Comparison of ENCODE assay signal across 8 cellular contexts in the genomic region with DNA sequence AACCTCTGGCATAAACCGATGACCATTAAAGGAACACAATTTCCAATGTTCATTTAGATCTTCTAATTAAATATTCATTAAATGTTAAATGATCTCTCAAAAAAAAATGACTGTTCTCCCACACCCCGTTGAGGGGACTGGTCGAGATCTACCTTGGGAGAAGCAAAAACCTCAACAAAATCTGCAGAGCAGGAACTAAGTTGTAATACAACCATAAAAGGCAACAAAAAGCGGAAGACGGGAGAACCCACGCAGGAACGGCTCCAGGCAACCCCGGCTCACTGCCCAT. TPM values are rescaled to one million over a fixed set of nuclear protein-coding genes. Genes with fewer than 3 reads are reported as not detected.
DNase-seq lines count a peak whose midpoint lies in the region; ATAC-seq and TF ChIP-seq lines count a peak whose summit lies in the region.

No MANE protein-coding gene starts in this region.

- CTCF ChIA-PET in BJ (lab: Yijun Ruan, JAX), result interaction anchor here (1.0 kb wide), 1 partner anchor 45 kb away, joined by 3 read pairs; no protein-coding TSS in a partner anchor

- H3K36me3 ChIP-seq in BJ (ENCODE audit: control insufficient read depth, insufficient read depth, low read length), result no peaks in the 10 kb centered on the region
- no peaks in the 10 kb centered on the region for H3K36me3 ChIP-seq in RWPE2 (ENCODE audit: low read depth)
- H3K36me3 ChIP-seq in endocrine pancreas (ENCODE audit: control insufficient read depth, insufficient read depth, low read length), result no peaks in the 10 kb centered on the region
- peaks cover 0 to 4% of the 10 kb centered on the region in 2 donors for H3K36me3 ChIP-seq in muscle layer of duodenum (ENCODE audit: control insufficient read depth in 1 of 2, insufficient read depth in 2 of 2, low read length in 2 of 2)

- TF ChIP-seq CTCF in BJ (IDR thresholded peaks at IDR 0.05; ENCODE audit: insufficient read depth, low read depth, low read length) (no peak), RWPE2 (IDR thresholded peaks at IDR 0.05; ENCODE audit: poor library complexity, severe bottlenecking) (no peak)

- POLR2A ChIA-PET in BJ (lab: Charles Lee), result interaction anchor here (0.7 kb wide), 1 partner anchor 223 kb away, joined by 4 read pairs; no protein-coding TSS in a partner anchor

- H3K4me1 ChIP-seq in RWPE2 (ENCODE audit: insufficient read depth, poor library complexity, severe bottlenecking) (peaks cover 11% of the 10 kb centered on the region), endocrine pancreas (ENCODE audit: control insufficient read depth, insufficient read depth, low read length) (no peaks in the 10 kb centered on the region), muscle layer of duodenum (ENCODE audit: control insufficient read depth in 1 of 2, insufficient read depth in 2 of 2, low read length in 2 of 2) (no peaks in the 10 kb centered on the region)

- peak overlapping the region; percentile 78 for H3K9ac ChIP-seq in endocrine pancreas (ENCODE audit: control insufficient read depth, insufficient read depth, low read length)

- peak; percentile 29 for ATAC-seq in HG03175 (IDR thresholded peaks at IDR 0.05; ENCODE audit: unreplicated experiment)
- ATAC-seq in RWPE2 (ENCODE audit: low read depth), result peak; percentile 19

- peak overlapping the region; percentile 80 for H3K27ac ChIP-seq in RWPE2 (ENCODE audit: poor library complexity, severe bottlenecking)
- peak overlapping the region; percentile 97 for H3K27ac ChIP-seq in muscle layer of duodenum (ENCODE audit: low read length)

- peaks cover 3% of the 10 kb centered on the region for H3K9me3 ChIP-seq in RWPE2 (ENCODE audit: severe bottlenecking)
- no peaks in the 10 kb centered on the region for H3K9me3 ChIP-seq in endocrine pancreas (ENCODE audit: control insufficient read depth, low read length)
- no peaks in the 10 kb centered on the region for H3K9me3 ChIP-seq in muscle layer of duodenum (ENCODE audit: control insufficient read depth in 1 of 2, low read length in 2 of 2)

- no peak for DNase-seq in BJ (ENCODE audit: low read depth)
- no peak for DNase-seq in RWPE2 (ENCODE audit: low spot score)
- DNase-seq in NK-92 (lab: John Stamatoyannopoulos, UW; ENCODE audit: unreplicated experiment), result no peak
- DNase-seq in COLO668 (lab: John Stamatoyannopoulos, UW; ENCODE audit: unreplicated experiment), result no peak

- H3K4me3 ChIP-seq in BJ (ENCODE audit: low read depth, low read length) (peak overlapping the region; percentile 68), RWPE2 (ENCODE audit: severe bottlenecking) (peak overlapping the region; percentile 53), endocrine pancreas (ENCODE audit: control insufficient read depth, insufficient read depth, low read length) (peak overlapping the region; percentile 60), muscle layer of duodenum (ENCODE audit: low read depth in 1 of 2, low read length in 2 of 2) (peak overlapping the region; percentile 80 to 86)

- H3K27me3 ChIP-seq in BJ (ENCODE audit: control insufficient read depth, insufficient read depth, low read length) (no peaks in the 10 kb centered on the region), RWPE2 (ENCODE audit: insufficient read depth, poor library complexity, severe bottlenecking) (no peaks in the 10 kb centered on the region), endocrine pancreas (ENCODE audit: control insufficient read depth, insufficient read depth, low read length) (no peaks in the 10 kb centered on the region), muscle layer of duodenum (ENCODE audit: low read depth, low read length) (no peaks in the 10 kb centered on the region)

- peak; percentile 18 for TF ChIP-seq POLR2A in GM19099 (IDR thresholded peaks at IDR 0.05; ENCODE audit: extremely low read depth, insufficient read length, low read depth)

RNA-seq across cellular contexts. Expression of a gene that starts 0.8 kb away (rescaled TPM):
- 0.18 TPM in 1 of 2 replicates, not detected in the other for polyA plus RNA-seq in BJ (2011; rRNA removed)
- 55.0 and 73.1 TPM in 2 replicates for polyA minus RNA-seq in BJ (2011; rRNA and poly(A)+ RNA removed)

RNA-seq across cellular contexts. Expression of a gene that starts 5.3 kb away (rescaled TPM):
- 2.3 and 2.9 TPM in 2 replicates for polyA plus RNA-seq in BJ (2011; rRNA removed)
- polyA minus RNA-seq in BJ (2011; rRNA and poly(A)+ RNA removed), result 0.98 and 1.5 TPM in 2 replicates

RNA-seq across cellular contexts. Expression of a gene that starts 9.1 kb away (rescaled TPM):
- 10.1 and 17.1 TPM in 2 replicates for polyA plus RNA-seq in BJ (2011; rRNA removed)
- 5.6 and 7.8 TPM in 2 replicates for polyA minus RNA-seq in BJ (2011; rRNA and poly(A)+ RNA removed)

RNA-seq across cellular contexts. Expression of a gene that starts 48.6 kb away (rescaled TPM):
- polyA plus RNA-seq in BJ (2011; rRNA removed), result not detected in 2 replicates
- polyA minus RNA-seq in BJ (2011; rRNA and poly(A)+ RNA removed), result not detected in 2 replicates

RNA-seq across cellular contexts. Expression of a gene that starts 48.6 kb away (rescaled TPM):
- polyA plus RNA-seq in BJ (2011; rRNA removed), result 1.6 and 2.5 TPM in 2 replicates
- 0.82 and 1.8 TPM in 2 replicates for polyA minus RNA-seq in BJ (2011; rRNA and poly(A)+ RNA removed)
